In genomic region chr2:39455826-39456225, GRCh38 we compare ENCODE assay signal across 18 cellular contexts.
"Had no signal": no experiment of that assay in that cellular context is flagged by ENCODE, and none has a peak within 500 bp of the region (broad histone marks: within the 10 kb centered on the region; RNA-seq: fewer than 3 reads in every experiment).

No MANE protein-coding gene starts in this region.

- H3K4me1 ChIP-seq: ascending aorta, esophagus muscularis mucosa, foreskin keratinocyte, right atrium auricular region, transverse colon had no signal

- H3K9me3 ChIP-seq: transverse colon had no signal

- DNase-seq: activated CD4-positive, alpha-beta T cell treated with anti-CD3 and anti-CD28 coated beads, Interleukin-2, amount 50 U/mL, for 1 hour; activated naive CD4-positive, alpha-beta T cell; activated naive CD8-positive, alpha-beta T cell treated with anti-CD3 and anti-CD28 coated beads, Interleukin-2, amount 10 ng/mL, durations not matched to agents 7 days and 5 days; activated T-cell treated with anti-CD3 and anti-CD28 coated beads for 4 hours; caudate nucleus; effector CD4-positive, alpha-beta T cell; occipital lobe; stimulated activated CD4-positive, alpha-beta T cell treated with anti-CD3 and anti-CD28 coated beads, Interleukin-4, amount 100 ng/mL, for 4 hours; stimulated activated CD8-positive, alpha-beta memory T cell treated with anti-CD3 and anti-CD28 coated beads, Interleukin-4, amount 100 ng/mL, for 48 hours; stimulated activated naive CD8-positive, alpha-beta T cell treated with anti-CD3 and anti-CD28 coated beads, Interleukin-15, Interleukin-2, amounts not matched to agents 100 U/mL and 50 U/mL, for 24 hours; transverse colon had no signal

- H3K27ac ChIP-seq: ascending aorta, coronary artery, esophagus muscularis mucosa, foreskin keratinocyte, right atrium auricular region, skin epidermis, transverse colon had no signal

- H3K4me3 ChIP-seq: ascending aorta, coronary artery, esophagus muscularis mucosa, right atrium auricular region, skin epidermis, transverse colon had no signal

- H3K27me3 ChIP-seq: ascending aorta, esophagus muscularis mucosa, foreskin keratinocyte, right atrium auricular region, transverse colon had no signal

- ATAC-seq: foreskin keratinocyte; natural killer cell treated with Interleukin-12 subunit alpha and Interleukin-12 subunit beta and Interleukin-15 and Interleukin-18, amount 100 ng/mL, for 72 hours; stimulated activated naive CD8-positive, alpha-beta T cell treated with anti-CD3 and anti-CD28 coated beads, Interleukin-15, Interleukin-2, amounts not matched to agents 100 U/mL and 50 U/mL, for 24 hours had no signal
